Comparison of ENCODE assay signal across 11 cellular contexts in the genomic region with DNA sequence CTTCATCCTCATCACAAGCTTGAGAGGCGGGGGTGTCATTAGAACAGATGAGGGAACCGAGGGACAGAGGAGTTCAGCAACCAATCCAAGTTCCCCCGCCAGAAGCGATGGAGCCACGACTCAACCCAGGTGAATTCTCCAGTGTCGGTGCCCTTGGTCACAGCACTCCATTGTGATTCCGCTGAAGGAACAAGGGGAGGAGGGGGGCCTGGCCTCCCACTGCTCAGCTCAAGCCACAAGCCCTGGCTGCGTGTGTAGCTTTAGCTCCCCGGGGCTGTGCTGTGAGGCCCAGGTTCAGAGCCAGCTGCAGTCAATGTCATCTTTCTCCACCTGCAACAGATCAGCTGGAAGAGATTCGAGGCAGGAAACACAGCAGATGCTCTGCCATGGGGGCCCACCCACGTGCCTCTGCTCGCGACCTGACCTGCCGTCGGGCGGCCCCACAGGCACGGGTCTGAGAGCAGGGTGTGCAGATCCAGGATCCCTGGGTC.
"Had no signal": no experiment of that assay in that cellular context is flagged by ENCODE, and none has a peak within 500 bp of the region (broad histone marks: within the 10 kb centered on the region; RNA-seq: fewer than 3 reads in every experiment).

No MANE protein-coding gene starts in this region.

- H3K4me3 Mint-ChIP-seq: activated naive CD8-positive, alpha-beta T cell; activated T-cell treated with anti-CD3 and anti-CD28 coated beads, Interleukin-2, amount 50 U/mL, for 24 hours; T-helper 1 cell treated with Interleukin-12 subunit alpha and Interleukin-12 subunit beta and Interleukin-4 antibody, amounts not matched to agents 30 μg/mL and 1 μg/mL, for 36 hours had no signal

- H3K9me3 ChIP-seq: left lung, uterus had no signal

- ATAC-seq: left lung had no signal

- H3K27ac Mint-ChIP-seq: activated naive CD8-positive, alpha-beta T cell; activated T-cell treated with anti-CD3 and anti-CD28 coated beads, Interleukin-2, amount 50 U/mL, for 24 hours; nephron progenitor cell; T-helper 1 cell treated with Interleukin-12 subunit alpha and Interleukin-12 subunit beta and Interleukin-4 antibody, amounts not matched to agents 30 μg/mL and 1 μg/mL, for 36 hours had no signal

- H3K36me3 ChIP-seq: left lung, uterus had no signal

- DNase-seq: activated CD4-positive, alpha-beta T cell treated with anti-CD3 and anti-CD28 coated beads, Interleukin-2, amount 50 U/mL, for 1 hour; activated effector memory CD4-positive, alpha-beta T cell treated with anti-CD3 and anti-CD28 coated beads, Interleukin-2, amount 50 U/mL, for 16 hours; activated T-cell treated with anti-CD3 and anti-CD28 coated beads, Interleukin-2, amount 50 U/mL, for 24 hours; amygdala; nephron progenitor cell; stimulated activated CD4-positive, alpha-beta T cell treated with anti-CD3 and anti-CD28 coated beads, Interleukin-15, amount 100 ng/mL, for 24 hours; stimulated activated CD4-positive, alpha-beta T cell treated with anti-CD3 and anti-CD28 coated beads, Interleukin-4, amount 100 ng/mL, for 24 hours; uterus had no signal

- H3K36me3 Mint-ChIP-seq: activated naive CD8-positive, alpha-beta T cell had no signal

- H3K4me3 ChIP-seq: left lung, uterus had no signal

- H3K9me3 Mint-ChIP-seq: activated T-cell treated with anti-CD3 and anti-CD28 coated beads, Interleukin-2, amount 50 U/mL, for 24 hours; nephron progenitor cell; T-helper 1 cell treated with Interleukin-12 subunit alpha and Interleukin-12 subunit beta and Interleukin-4 antibody, amounts not matched to agents 30 μg/mL and 1 μg/mL, for 36 hours had no signal

- H3K4me1 ChIP-seq: left lung, uterus had no signal

- H3K27ac ChIP-seq: left lung, uterus had no signal
